In genomic region chr11:1781593-1781975, GRCh38 we compare ENCODE assay signal across 14 cellular contexts. TPM values are rescaled to one million over a fixed set of nuclear protein-coding genes. Genes with fewer than 3 reads are reported as not detected.
"Had no signal": no experiment of that assay in that cellular context is flagged by ENCODE, and none has a peak within 500 bp of the region (broad histone marks: within the 10 kb centered on the region; RNA-seq: fewer than 3 reads in every experiment).

No MANE protein-coding gene starts in this region.

- H3K4me3 ChIP-seq: dorsolateral prefrontal cortex, transverse colon had no signal

- H3K4me3 Mint-ChIP-seq: activated T-cell treated with anti-CD3 and anti-CD28 coated beads, Interleukin-2, amount 50 U/mL, for 4 hours; stimulated activated effector memory CD8-positive, alpha-beta T cell treated with anti-CD3 and anti-CD28 coated beads, Interleukin-12 subunit alpha, Interleukin-12 subunit beta, amount 100 ng/mL, for 72 hours; T-helper 2 cell treated with Interferon-gamma antibody and Interleukin-4, amounts not matched to agents 5 μg/mL and 100 μg/mL, for 36 hours had no signal

- ATAC-seq: activated CD4-positive, CD25-positive, alpha-beta regulatory T cell treated with anti-CD3 and anti-CD28 coated beads, Interleukin-2, amount 50 U/mL, for 24 hours; activated naive CD4-positive, alpha-beta T cell treated with anti-CD3 and anti-CD28 coated beads, Interleukin-2, amount 50 U/mL, for 72 hours; activated T-cell treated with anti-CD3 and anti-CD28 coated beads, Interleukin-2, amount 50 U/mL, for 4 hours; esophagus mucosa; stimulated activated effector memory CD8-positive, alpha-beta T cell treated with anti-CD3 and anti-CD28 coated beads, Interleukin-12 subunit alpha, Interleukin-12 subunit beta, amount 100 ng/mL, for 72 hours had no signal

- H3K36me3 ChIP-seq: brain microvascular endothelial cell, transverse colon had no signal

- H3K4me1 ChIP-seq: transverse colon had no signal

- FAIRE-seq: small intestine had no signal

- H3K9me3 ChIP-seq: transverse colon had no signal

- H3K9me3 Mint-ChIP-seq: activated naive CD4-positive, alpha-beta T cell treated with anti-CD3 and anti-CD28 coated beads, Interleukin-2, amount 50 U/mL, for 72 hours; activated T-cell treated with anti-CD3 and anti-CD28 coated beads, Interleukin-2, amount 50 U/mL, for 4 hours; stimulated activated effector memory CD8-positive, alpha-beta T cell treated with anti-CD3 and anti-CD28 coated beads, Interleukin-12 subunit alpha, Interleukin-12 subunit beta, amount 100 ng/mL, for 72 hours; T-helper 2 cell treated with Interferon-gamma antibody and Interleukin-4, amounts not matched to agents 5 μg/mL and 100 μg/mL, for 36 hours had no signal

- H3K27ac ChIP-seq: brain microvascular endothelial cell had no signal

- DNase-seq: activated CD4-positive, alpha-beta T cell treated with anti-CD3 and anti-CD28 coated beads, Interleukin-2, amount 50 U/mL, for 48 hours; activated effector memory CD4-positive, alpha-beta T cell treated with anti-CD3 and anti-CD28 coated beads, Interleukin-2, amount 50 U/mL, for 16 hours; activated T-cell treated with anti-CD3 and anti-CD28 coated beads, Interleukin-2, amount 50 U/mL, for 4 hours; brain microvascular endothelial cell; cerebellar nuclear complex; small intestine; transverse colon had no signal

- H3K36me3 Mint-ChIP-seq: activated naive CD4-positive, alpha-beta T cell treated with anti-CD3 and anti-CD28 coated beads, Interleukin-2, amount 50 U/mL, for 72 hours; stimulated activated effector memory CD8-positive, alpha-beta T cell treated with anti-CD3 and anti-CD28 coated beads, Interleukin-12 subunit alpha, Interleukin-12 subunit beta, amount 100 ng/mL, for 72 hours had no signal

- H3K27ac Mint-ChIP-seq: T-helper 2 cell treated with Interferon-gamma antibody and Interleukin-4, amounts not matched to agents 5 μg/mL and 100 μg/mL, for 36 hours had no signal

- H3K27me3 ChIP-seq: brain microvascular endothelial cell, dorsolateral prefrontal cortex had no signal

RNA-seq across cellular contexts. Expression of gene SYT8, which starts 53.2 kb away (rescaled TPM):
- total RNA-seq: activated naive CD4-positive, alpha-beta T cell treated with anti-CD3 and anti-CD28 coated beads, Interleukin-2, amount 50 U/mL, for 72 hours; activated T-cell treated with anti-CD3 and anti-CD28 coated beads, Interleukin-2, amount 50 U/mL, for 4 hours had no signal
- polyA plus RNA-seq: neural cell had no signal

RNA-seq across cellular contexts. Expression of gene TNNI2, which starts 57.2 kb away (rescaled TPM):
- total RNA-seq: activated naive CD4-positive, alpha-beta T cell treated with anti-CD3 and anti-CD28 coated beads, Interleukin-2, amount 50 U/mL, for 72 hours; activated T-cell treated with anti-CD3 and anti-CD28 coated beads, Interleukin-2, amount 50 U/mL, for 4 hours had no signal
- polyA plus RNA-seq: neural cell had no signal
